9 cellular contexts compared by ENCODE assay signal in the genomic region with DNA sequence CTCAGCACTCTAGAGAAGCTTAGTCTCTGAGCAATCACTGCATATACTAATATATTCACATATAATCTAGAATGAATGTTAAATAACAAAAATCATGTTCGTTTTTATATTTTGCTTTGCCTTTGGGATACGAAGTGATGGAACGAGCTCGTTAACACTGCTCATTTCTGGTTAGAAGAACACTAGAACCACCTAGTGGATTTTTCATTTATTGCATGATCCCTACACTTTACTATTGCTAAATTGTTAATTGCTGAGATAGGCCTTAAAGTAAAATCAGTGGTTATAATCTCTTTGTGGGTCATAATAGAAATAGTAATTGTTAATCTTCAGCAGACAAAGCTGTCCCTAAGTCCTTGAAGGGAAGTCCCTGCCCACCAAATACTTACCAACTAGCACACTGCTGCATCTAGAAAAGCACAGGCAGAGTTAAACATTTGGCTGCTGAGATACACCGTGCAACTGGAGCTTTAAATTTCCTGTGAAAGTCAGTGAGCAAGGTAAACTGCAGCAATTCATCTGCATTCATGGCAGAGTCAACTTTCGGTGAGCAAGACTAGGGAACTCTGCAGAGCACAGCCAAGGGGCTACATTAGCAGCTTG.
DNase-seq lines count a peak whose midpoint lies in the region; ATAC-seq and TF ChIP-seq lines count a peak whose summit lies in the region.
"Had no signal": no experiment of that assay in that cellular context is flagged by ENCODE, and none has a peak within 500 bp of the region (broad histone marks: within the 10 kb centered on the region; RNA-seq: fewer than 3 reads in every experiment).

No MANE protein-coding gene starts in this region.

- 24% methylated on average over 6 of the region's 6 CpGs for WGBS in esophagus muscularis mucosa
- WGBS in ovary, 3 donors: 15 to 21% (median 15%) methylated on average over 6 of the region's 6 CpGs

- CTCF ChIA-PET in Panc1 (lab: Charles Lee): interaction anchor here (0.7 kb wide), 3 partner anchors 247 to 294 kb away, joined by 3 to 4 read pairs (median 3); no protein-coding TSS in a partner anchor

- H3K4me3 ChIP-seq in Panc1 (ENCODE audit: low read depth in 2 of 2, low read length in 2 of 2) (no peak overlapping the region), esophagus muscularis mucosa (no peak overlapping the region), ovary (no peak overlapping the region)
- H3K4me3 ChIP-seq: BLaER1 had no signal

- no peaks in the 10 kb centered on the region for H3K36me3 ChIP-seq in Panc1 (ENCODE audit: control insufficient read depth, insufficient read depth, low read length)
- no peaks in the 10 kb centered on the region for H3K36me3 ChIP-seq in esophagus muscularis mucosa
- no peaks in the 10 kb centered on the region for H3K36me3 ChIP-seq in ovary

- H3K4me1 ChIP-seq in Panc1 (ENCODE audit: control insufficient read depth, insufficient read depth, low read length) (no peaks in the 10 kb centered on the region; the same call in 1 of the 2 replicates), esophagus muscularis mucosa (peaks cover 0 to 8% (median 3%) of the 10 kb centered on the region in 4 donors), ovary (ENCODE audit: insufficient read depth) (no peaks in the 10 kb centered on the region)
- H3K4me1 ChIP-seq: BLaER1 had no signal

- peak; percentile 89 for ATAC-seq in GM21576 (IDR thresholded peaks at IDR 0.05; ENCODE audit: unreplicated experiment)
- peak; percentile 92 for ATAC-seq in Panc1

- DNase-seq in NCI-H146 treated with DMSO at 0.1 percent for 48 hours (lab: John Stamatoyannopoulos, UW; ENCODE audit: unreplicated experiment) (peak; percentile 15), NCI-H146 (lab: John Stamatoyannopoulos, UW) (no peak), HT1080 (ENCODE audit: low read depth) (peak; percentile 26), Panc1 (ENCODE audit: low read depth, low spot score) (peak; percentile 25), esophagus muscularis mucosa (ENCODE audit: extremely low spot score) (no peak), ovary (no peak), GF-D8 (lab: John Stamatoyannopoulos, UW) (no peak)

- in situ Hi-C loops in Panc1 (cut with HindIII; ENCODE audit: low pct_unique_long_range_greater_than_20kb, low sequenced_read_pairs): no loop called here

- POLR2A ChIA-PET in Panc1 (lab: Charles Lee): no interaction called here

- TF ChIP-seq POLR2A in esophagus muscularis mucosa (IDR thresholded peaks at IDR 0.05; ENCODE audit: low read depth): no peak
- no peak for TF ChIP-seq POLR2A in ovary (IDR thresholded peaks at IDR 0.05)

- H3K27ac ChIP-seq in Panc1 (ENCODE audit: low read length) (no peak overlapping the region), esophagus muscularis mucosa (replicated peaks in 1 of 4) (no peak overlapping the region), ovary (no peak overlapping the region)
- H3K27ac ChIP-seq: BLaER1 had no signal

- no TSS peak for BruUV-seq in Panc1 (replicated peaks; lab: Mats Ljungman, UMichigan)

- no peaks in the 10 kb centered on the region for H3K27me3 ChIP-seq in Panc1 (ENCODE audit: control insufficient read depth, insufficient read depth, low read length)
- H3K27me3 ChIP-seq in esophagus muscularis mucosa: no peaks in the 10 kb centered on the region
- no peaks in the 10 kb centered on the region for H3K27me3 ChIP-seq in ovary
- H3K27me3 ChIP-seq: BLaER1 had no signal

- TF ChIP-seq CTCF in Panc1 (IDR thresholded peaks at IDR 0.05) (peak; percentile 76), esophagus muscularis mucosa (IDR thresholded peaks at IDR 0.05) (peak; percentile 63 to 76 (median 68)), ovary (IDR thresholded peaks at IDR 0.05) (peak; percentile 59 to 65 (median 62))

- H3K9me3 ChIP-seq in Panc1 (ENCODE audit: control insufficient read depth, insufficient read depth, low read depth, low read length): no peaks in the 10 kb centered on the region
- H3K9me3 ChIP-seq in esophagus muscularis mucosa: no peaks in the 10 kb centered on the region
- H3K9me3 ChIP-seq in ovary: no peaks in the 10 kb centered on the region
- H3K9me3 ChIP-seq: BLaER1 had no signal

- TF ChIP-seq EP300 in esophagus muscularis mucosa (IDR thresholded peaks at IDR 0.05) (no peak), ovary (IDR thresholded peaks at IDR 0.05) (no peak)

- intact Hi-C loops in Panc1 (cut with micrococcal nuclease; ENCODE audit: unreplicated experiment) (loop anchor here (1.0 to 10.0 kb wide), 2 partner anchors 299 to 434 kb away; no protein-coding TSS in a partner anchor), esophagus muscularis mucosa (cut with DNase I) (loop anchor here (10.0 kb wide), 1 partner anchor 274 kb away; no protein-coding TSS in a partner anchor), ovary (cut with DNase I) (loop anchor here in 2 of 4 donors (10.0 kb wide), 3 partner anchors 274 to 434 kb away; no protein-coding TSS in a partner anchor)

Comparison
In these comparisons a context has a peak if more than half of its experiments do, and no peak if none do; other contexts are left out.
1. DNase-seq: peak in NCI-H146 treated with DMSO at 0.1 percent for 48 hours (single experiment), HT1080 (single experiment) and Panc1 (single experiment); none in NCI-H146 (single experiment), esophagus muscularis mucosa (single experiment), ovary (0 of 5) and GF-D8 (single experiment).
2. Peak in every context shown above with its lines, with median percentiles within 50 percentile points of each other: CTCF ChIP-seq.